ENCODE assay signal across 1 cellular context in the genomic region with DNA sequence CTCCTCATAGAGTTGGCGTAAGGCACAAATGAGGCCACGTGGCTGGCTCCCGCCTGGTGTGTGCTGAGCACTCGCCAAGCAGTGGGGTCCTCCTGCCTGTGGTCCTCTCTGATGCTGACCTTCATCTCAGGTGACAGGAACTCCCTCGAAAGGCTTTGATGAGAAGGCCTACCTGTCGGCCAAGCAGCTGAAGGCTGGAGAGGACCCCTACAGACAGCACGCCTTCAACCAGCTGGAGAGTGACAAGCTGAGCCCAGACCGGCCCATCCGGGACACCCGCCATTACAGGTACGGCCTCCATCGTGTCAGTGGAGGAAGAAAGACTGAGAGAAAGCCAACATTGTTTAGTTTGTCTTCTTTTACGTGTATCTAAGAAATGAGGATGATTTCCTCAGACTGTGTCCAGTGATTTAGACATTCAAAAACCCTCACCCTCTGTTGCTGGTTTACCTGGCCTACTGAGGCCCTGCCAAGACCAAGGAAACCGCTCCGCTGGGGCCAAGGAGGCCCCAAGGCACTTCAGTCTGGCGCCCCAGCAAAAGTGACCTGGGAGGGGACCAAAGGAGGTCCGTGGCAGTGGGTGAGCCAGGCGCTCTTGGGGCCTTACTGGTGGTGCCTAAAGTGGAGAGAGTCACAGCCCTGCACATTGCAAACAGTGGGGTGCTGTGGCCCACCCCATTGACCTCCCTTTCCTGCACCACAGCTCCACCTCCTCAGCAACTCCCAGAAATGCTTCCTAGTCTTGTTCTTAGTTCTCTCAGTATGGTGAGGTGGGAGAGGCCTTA.
TF ChIP-seq lines count a peak whose summit lies in the region.

No MANE protein-coding gene starts in this region.

TF ChIP-seq in HepG2, 621 proteins besides CTCF, POLR2A, EP300 and RAD21:
- TF ChIP-seq, protein P1, sequence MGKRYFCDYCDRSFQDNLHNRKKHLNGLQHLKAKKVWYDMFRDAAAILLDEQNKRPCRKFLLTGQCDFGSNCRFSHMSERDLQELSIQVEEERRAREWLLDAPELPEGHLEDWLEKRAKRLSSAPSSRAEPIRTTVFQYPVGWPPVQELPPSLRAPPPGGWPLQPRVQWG (CRISPR knock-in tag; IDR thresholded peaks at IDR 0.05; ENCODE audit: borderline replicate concordance, low read depth), result no peak
- no peak for TF ChIP-seq XRCC5 (optimal IDR thresholded peaks at IDR 0.05; ENCODE audit: low read length)
- no peak for TF ChIP-seq SP2 (CRISPR knock-in tag; IDR thresholded peaks at IDR 0.05)
- TF ChIP-seq, protein P2, sequence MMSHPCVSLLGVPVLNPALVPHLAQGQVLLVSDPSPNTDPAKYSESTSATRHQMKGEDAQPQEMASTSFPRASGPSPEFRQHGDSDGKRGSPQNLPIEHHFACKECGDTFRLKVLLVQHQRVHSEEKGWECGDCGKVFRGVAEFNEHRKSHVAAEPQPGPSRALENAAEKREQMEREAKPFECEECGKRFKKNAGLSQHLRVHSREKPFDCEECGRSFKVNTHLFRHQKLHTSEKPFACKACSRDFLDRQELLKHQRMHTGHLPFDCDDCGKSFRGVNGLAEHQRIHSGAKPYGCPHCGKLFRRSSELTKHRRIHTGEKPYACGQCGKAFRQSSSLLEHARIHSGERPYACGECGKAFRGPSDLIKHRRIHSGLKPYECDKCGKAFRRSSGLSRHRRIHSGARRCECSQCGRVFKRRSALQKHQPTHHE (CRISPR knock-in tag; IDR thresholded peaks at IDR 0.05; ENCODE audit: borderline replicate concordance), result no peak
- TF ChIP-seq TCF12 (IDR thresholded peaks at IDR 0.05), result no peak
- TF ChIP-seq TCF12 (CRISPR knock-in tag; IDR thresholded peaks at IDR 0.05), result no peak
- TF ChIP-seq, protein P3, sequence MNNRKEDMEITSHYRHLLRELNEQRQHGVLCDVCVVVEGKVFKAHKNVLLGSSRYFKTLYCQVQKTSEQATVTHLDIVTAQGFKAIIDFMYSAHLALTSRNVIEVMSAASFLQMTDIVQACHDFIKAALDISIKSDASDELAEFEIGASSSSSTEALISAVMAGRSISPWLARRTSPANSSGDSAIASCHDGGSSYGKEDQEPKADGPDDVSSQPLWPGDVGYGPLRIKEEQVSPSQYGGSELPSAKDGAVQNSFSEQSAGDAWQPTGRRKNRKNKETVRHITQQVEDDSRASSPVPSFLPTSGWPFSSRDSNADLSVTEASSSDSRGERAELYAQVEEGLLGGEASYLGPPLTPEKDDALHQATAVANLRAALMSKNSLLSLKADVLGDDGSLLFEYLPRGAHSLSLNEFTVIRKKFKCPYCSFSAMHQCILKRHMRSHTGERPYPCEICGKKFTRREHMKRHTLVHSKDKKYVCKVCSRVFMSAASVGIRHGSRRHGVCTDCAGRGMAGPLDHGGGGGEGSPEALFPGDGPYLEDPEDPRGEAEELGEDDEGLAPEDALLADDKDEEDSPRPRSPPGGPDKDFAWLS (CRISPR knock-in tag; IDR thresholded peaks at IDR 0.05; ENCODE audit: borderline replicate concordance), result no peak
- TF ChIP-seq ZNF883 (CRISPR knock-in tag; IDR thresholded peaks at IDR 0.05; ENCODE audit: not compliant biosample characterization), result no peak
- TF ChIP-seq HOXA5 (CRISPR knock-in tag; IDR thresholded peaks at IDR 0.05), result no peak
- TF ChIP-seq MZF1 (CRISPR knock-in tag; IDR thresholded peaks at IDR 0.05; ENCODE audit: borderline replicate concordance), result no peak
- TF ChIP-seq FOXK1 (CRISPR knock-in tag; IDR thresholded peaks at IDR 0.05; ENCODE audit: borderline replicate concordance, low read depth), result no peak
